In genomic region chrX:10615931-10616780, GRCh38 we compare ENCODE assay signal across 8 cellular contexts. TPM values are rescaled to one million over a fixed set of nuclear protein-coding genes. Genes with fewer than 3 reads are reported as not detected.
DNase-seq lines count a peak whose midpoint lies in the region; ATAC-seq, FAIRE-seq and TF ChIP-seq lines count a peak whose summit lies in the region.

No MANE protein-coding gene starts in this region.

- peaks cover 29% of the 10 kb centered on the region for H3K27me3 Mint-ChIP-seq in activated T-cell treated with anti-CD3 and anti-CD28 coated beads, Interleukin-2, amount 50 U/mL, for 4 hours (ENCODE audit: low read depth)

- no peaks in the 10 kb centered on the region for H3K4me1 ChIP-seq in parathyroid adenoma

- no peak overlapping the region for H3K9ac ChIP-seq in parathyroid adenoma

- H3K4me3 ChIP-seq in foreskin fibroblast (ENCODE audit: low read depth in 1 of 2, low read length in 2 of 2) = peak overlapping the region; percentile 81 to 86
- H3K4me3 ChIP-seq in parathyroid adenoma (ENCODE audit: low read depth, low read length) = no peak overlapping the region

- no peak overlapping the region for H2AFZ ChIP-seq in parathyroid adenoma

- no peaks in the 10 kb centered on the region for H3K79me2 ChIP-seq in parathyroid adenoma

- H3K36me3 Mint-ChIP-seq in activated T-cell treated with anti-CD3 and anti-CD28 coated beads, Interleukin-2, amount 50 U/mL, for 4 hours (ENCODE audit: insufficient read depth) = no peaks in the 10 kb centered on the region

- no peak for DNase-seq in D721Med (ENCODE audit: insufficient read length, low spot score)
- DNase-seq in LHCN-M2 (ENCODE audit: low read depth) = peak; percentile 51
- peak; percentile 25 for DNase-seq in SK-N-DZ (ENCODE audit: low spot score)
- peak; percentile 41 to 79 for DNase-seq in foreskin fibroblast
- DNase-seq in KG1 (lab: John Stamatoyannopoulos, UW) = no peak
- DNase-seq in activated T-cell treated with anti-CD3 and anti-CD28 coated beads, Interleukin-2, amount 50 U/mL, for 4 hours = no peak

- H3K36me3 ChIP-seq in parathyroid adenoma (ENCODE audit: control insufficient read depth, insufficient read depth, low read length) = no peaks in the 10 kb centered on the region

- peaks cover 7% of the 10 kb centered on the region for H3K4me1 Mint-ChIP-seq in activated T-cell treated with anti-CD3 and anti-CD28 coated beads, Interleukin-2, amount 50 U/mL, for 4 hours (ENCODE audit: low read depth)

- FAIRE-seq in D721Med (lab: Jason Lieb, UNC) = peak; percentile 88

- no peak overlapping the region for H3K27ac ChIP-seq in parathyroid adenoma

- peak; percentile 91 for ATAC-seq in GM19463 (IDR thresholded peaks at IDR 0.05; ENCODE audit: unreplicated experiment)
- no peak for ATAC-seq in activated T-cell treated with anti-CD3 and anti-CD28 coated beads, Interleukin-2, amount 50 U/mL, for 4 hours

- TF ChIP-seq CTCF in D721Med (IDR thresholded peaks at IDR 0.05; ENCODE audit: insufficient read depth, missing control alignments) = peak; percentile 58
- TF ChIP-seq CTCF in foreskin fibroblast (IDR thresholded peaks at IDR 0.05; ENCODE audit: low read depth, low read length) = peak; percentile 43
- TF ChIP-seq CTCF in parathyroid adenoma (IDR thresholded peaks at IDR 0.05) = peak; percentile 63

- H3K9me3 ChIP-seq in parathyroid adenoma (ENCODE audit: control insufficient read depth, low read length) = no peaks in the 10 kb centered on the region

- no peak overlapping the region for H3K4me2 ChIP-seq in parathyroid adenoma (ENCODE audit: low read length)

- H3K9me3 Mint-ChIP-seq in activated T-cell treated with anti-CD3 and anti-CD28 coated beads, Interleukin-2, amount 50 U/mL, for 4 hours = no peaks in the 10 kb centered on the region

- no peak overlapping the region for H3K4me3 Mint-ChIP-seq in activated T-cell treated with anti-CD3 and anti-CD28 coated beads, Interleukin-2, amount 50 U/mL, for 4 hours

- no peaks in the 10 kb centered on the region for H3K27me3 ChIP-seq in parathyroid adenoma (ENCODE audit: control insufficient read depth, insufficient read depth, low read length)

RNA-seq across cellular contexts. Expression of gene MID1, which starts 4.2 kb away (rescaled TPM):
- 8.6 and 11.8 TPM in 2 replicates for total RNA-seq in LHCN-M2 (2014; rRNA removed)
- 5.4 TPM for polyA plus RNA-seq in LHCN-M2 (2012)
- polyA plus RNA-seq in SK-N-DZ (2014; cell fraction: cytosol; rRNA removed) = 0.92 and 1.9 TPM in 2 replicates
- polyA plus RNA-seq in SK-N-DZ (2014; cell fraction: nucleus; rRNA removed) = 1.1 and 2.8 TPM in 2 replicates
- under 1 TPM; 0.16 to 0.25 (median 0.24) TPM for total RNA-seq in activated T-cell treated with anti-CD3 and anti-CD28 coated beads, Interleukin-2, amount 50 U/mL, for 4 hours

Comparison
In these comparisons a context has a peak if more than half of its experiments do, and no peak if none do; other contexts are left out.
1. DNase-seq: peak in LHCN-M2 (single experiment), SK-N-DZ (single experiment) and foreskin fibroblast (2 of 2); none in D721Med (single experiment), KG1 (single experiment) and activated T-cell treated with anti-CD3 and anti-CD28 coated beads, Interleukin-2, amount 50 U/mL, for 4 hours (single experiment).
2. Peak in every context shown above with its lines, with median percentiles within 50 percentile points of each other: CTCF ChIP-seq.